In the genomic region with DNA sequence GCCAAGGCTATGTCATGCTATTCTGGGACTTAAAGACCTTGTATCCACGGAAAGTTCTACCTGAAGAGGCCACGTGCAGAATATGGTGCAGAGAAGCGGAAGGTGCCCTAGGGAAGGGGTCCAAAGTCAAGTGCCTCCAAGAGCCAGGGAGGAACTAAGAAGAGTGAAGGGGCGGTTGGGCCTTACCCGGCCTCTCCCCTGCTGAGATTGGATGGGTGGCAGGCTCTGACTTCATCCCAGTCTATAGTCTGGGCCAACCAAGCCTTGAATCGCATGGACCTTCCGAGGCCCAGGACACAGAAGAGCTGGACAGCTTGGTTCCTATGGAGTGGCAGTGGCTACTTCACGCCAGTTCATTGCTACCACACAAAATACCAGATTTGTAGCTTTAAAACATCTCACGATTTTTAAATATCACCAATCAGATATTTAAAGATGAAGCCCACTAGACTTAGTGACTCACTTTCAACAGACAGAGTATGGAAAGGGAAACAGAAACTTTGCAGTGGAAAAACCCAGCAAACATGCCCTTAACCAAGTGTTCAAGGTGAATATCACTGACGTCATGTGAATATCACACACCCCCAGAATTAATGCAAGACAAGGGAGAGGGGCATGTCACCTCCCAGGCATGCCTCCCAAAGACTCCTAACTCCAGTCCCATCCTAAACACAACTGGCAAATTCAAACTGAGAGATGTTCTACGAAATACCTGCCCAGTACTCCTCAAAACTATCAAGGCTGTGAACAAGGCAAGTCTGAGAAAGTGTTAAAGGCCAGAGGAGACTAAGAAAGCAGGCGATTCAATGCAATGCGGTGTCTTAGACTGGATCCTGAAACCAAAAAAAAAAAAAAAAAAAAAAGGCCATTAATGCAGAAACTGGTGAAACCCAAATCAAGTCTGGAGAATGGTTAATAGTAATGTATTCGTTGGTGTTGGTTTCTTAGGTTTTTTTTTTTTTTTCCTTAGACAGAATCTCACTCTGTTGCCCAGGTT, we compare ENCODE assay signal across 1 cellular context.
TF ChIP-seq lines count a peak whose summit lies in the region.

No MANE protein-coding gene starts in this region.

TF ChIP-seq in GM23338, 12 proteins besides CTCF, POLR2A, EP300 and RAD21:
- no peak for TF ChIP-seq ZNF331 (CRISPR knock-in tag; IDR thresholded peaks at IDR 0.05; ENCODE audit: low read depth)
- TF ChIP-seq POLR2AphosphoS5 (IDR thresholded peaks at IDR 0.05; ENCODE audit: low read depth) = no peak
- no peak for TF ChIP-seq JUNB (IDR thresholded peaks at IDR 0.05; ENCODE audit: unreplicated experiment)
- TF ChIP-seq ZNF114 (CRISPR knock-in tag; IDR thresholded peaks at IDR 0.05) = no peak
- TF ChIP-seq STAT1 (IDR thresholded peaks at IDR 0.05; ENCODE audit: unreplicated experiment) = no peak
- TF ChIP-seq EZH2 (IDR thresholded peaks at IDR 0.05; ENCODE audit: low read depth, unreplicated experiment) = no peak
- TF ChIP-seq NANOG (IDR thresholded peaks at IDR 0.05; ENCODE audit: borderline replicate concordance) = no peak
TF ChIP-seq in GM23338: peak in this region for 0.
